35 cellular contexts compared by ENCODE assay signal in the genomic region with DNA sequence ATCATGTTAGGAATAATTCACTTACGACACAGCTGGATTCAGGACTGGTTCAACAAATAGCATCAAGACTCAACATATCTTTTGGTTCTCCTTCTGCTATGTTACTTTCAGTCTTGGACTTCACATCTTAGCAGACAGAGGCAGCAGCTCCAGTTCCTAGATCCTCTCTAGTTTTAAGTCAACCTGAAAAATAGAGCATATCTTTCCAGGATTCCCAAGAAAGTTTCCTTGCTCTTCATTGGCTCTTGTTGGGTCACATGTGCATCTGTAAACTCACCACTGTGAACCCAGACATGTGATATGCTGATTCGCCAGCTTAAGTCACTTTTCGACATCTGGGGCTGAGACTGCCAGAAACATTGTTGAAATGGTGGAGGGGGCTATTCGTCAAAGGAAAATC.
"Had no signal": no experiment of that assay in that cellular context is flagged by ENCODE, and none has a peak within 500 bp of the region (broad histone marks: within the 10 kb centered on the region; RNA-seq: fewer than 3 reads in every experiment).

No MANE protein-coding gene starts in this region.

- H3K36me3 Mint-ChIP-seq: activated CD8-positive, alpha-beta memory T cell treated with anti-CD3 and anti-CD28 coated beads, Interleukin-2, amount 10 ng/mL, durations not matched to agents 7 days and 5 days; activated naive CD4-positive, alpha-beta T cell treated with anti-CD3 and anti-CD28 coated beads, Interleukin-2, amount 50 U/mL, for 72 hours; activated naive CD8-positive, alpha-beta T cell treated with anti-CD3 and anti-CD28 coated beads for 36 hours had no signal

- H3K36me3 ChIP-seq: adrenal gland, brain microvascular endothelial cell, breast epithelium had no signal

- H3K27ac Mint-ChIP-seq: activated CD4-positive, alpha-beta memory T cell treated with anti-CD3 and anti-CD28 coated beads, Interleukin-2, amount 10 ng/mL, durations not matched to agents 7 days and 5 days; activated CD4-positive, alpha-beta T cell treated with anti-CD3 and anti-CD28 coated beads for 36 hours; activated CD4-positive, alpha-beta T cell treated with anti-CD3 and anti-CD28 coated beads, Interleukin-2, amount 10 ng/mL, durations not matched to agents 7 days and 5 days; activated CD8-positive, alpha-beta memory T cell treated with anti-CD3 and anti-CD28 coated beads, Interleukin-2, amount 10 ng/mL, durations not matched to agents 7 days and 5 days; activated CD8-positive, alpha-beta T cell treated with anti-CD3 and anti-CD28 coated beads, Interleukin-2, amount 10 ng/mL, durations not matched to agents 7 days and 5 days; activated naive CD4-positive, alpha-beta T cell treated with anti-CD3 and anti-CD28 coated beads for 36 hours; activated naive CD4-positive, alpha-beta T cell treated with anti-CD3 and anti-CD28 coated beads, Interleukin-2, amount 50 U/mL, for 72 hours; activated naive CD8-positive, alpha-beta T cell treated with anti-CD3 and anti-CD28 coated beads for 36 hours; activated T-cell treated with anti-CD3 and anti-CD28 coated beads, Interleukin-2, amount 50 U/mL, for 24 hours; activated T-helper 2 cell treated with anti-CD3 and anti-CD28 coated beads, Interferon-gamma antibody, Interleukin-2, Interleukin-4, amounts not matched to agents 10 μg/mL and 5 μg/mL and 100 μg/mL, durations not matched to agents 14 hours and 24 hours and 36 hours; T-helper 1 cell treated with Interleukin-12 subunit alpha and Interleukin-12 subunit beta and Interleukin-4 antibody, amounts not matched to agents 30 μg/mL and 1 μg/mL, for 36 hours; T-helper 2 cell treated with Interferon-gamma antibody and Interleukin-4, amounts not matched to agents 5 μg/mL and 100 μg/mL, for 36 hours had no signal

- H3K27ac ChIP-seq: adrenal gland, body of pancreas, brain microvascular endothelial cell, breast epithelium, VCaP had no signal

- H3K4me3 ChIP-seq: adrenal gland, body of pancreas, breast epithelium had no signal

- H3K4me3 Mint-ChIP-seq: activated CD4-positive, alpha-beta memory T cell treated with anti-CD3 and anti-CD28 coated beads, Interleukin-2, amount 10 ng/mL, durations not matched to agents 7 days and 5 days; activated CD4-positive, alpha-beta T cell treated with anti-CD3 and anti-CD28 coated beads for 36 hours; activated CD4-positive, alpha-beta T cell treated with anti-CD3 and anti-CD28 coated beads, Interleukin-2, amount 10 ng/mL, durations not matched to agents 7 days and 5 days; activated CD8-positive, alpha-beta memory T cell treated with anti-CD3 and anti-CD28 coated beads, Interleukin-2, amount 10 ng/mL, durations not matched to agents 7 days and 5 days; activated CD8-positive, alpha-beta T cell treated with anti-CD3 and anti-CD28 coated beads, Interleukin-2, amount 10 ng/mL, durations not matched to agents 7 days and 5 days; activated naive CD4-positive, alpha-beta T cell treated with anti-CD3 and anti-CD28 coated beads for 36 hours; activated naive CD8-positive, alpha-beta T cell treated with anti-CD3 and anti-CD28 coated beads for 36 hours; activated T-cell treated with anti-CD3 and anti-CD28 coated beads, Interleukin-2, amount 50 U/mL, for 24 hours; T-helper 1 cell treated with Interleukin-12 subunit alpha and Interleukin-12 subunit beta and Interleukin-4 antibody, amounts not matched to agents 30 μg/mL and 1 μg/mL, for 36 hours; T-helper 2 cell treated with Interferon-gamma antibody and Interleukin-4, amounts not matched to agents 5 μg/mL and 100 μg/mL, for 36 hours had no signal

- H3K9me3 Mint-ChIP-seq: activated CD4-positive, alpha-beta memory T cell treated with anti-CD3 and anti-CD28 coated beads, Interleukin-2, amount 10 ng/mL, durations not matched to agents 7 days and 5 days; activated CD4-positive, alpha-beta T cell treated with anti-CD3 and anti-CD28 coated beads, Interleukin-2, amount 10 ng/mL, durations not matched to agents 7 days and 5 days; activated naive CD4-positive, alpha-beta T cell treated with anti-CD3 and anti-CD28 coated beads for 36 hours; activated naive CD4-positive, alpha-beta T cell treated with anti-CD3 and anti-CD28 coated beads, Interleukin-2, amount 50 U/mL, for 72 hours; activated naive CD8-positive, alpha-beta T cell treated with anti-CD3 and anti-CD28 coated beads for 36 hours; activated T-cell treated with anti-CD3 and anti-CD28 coated beads, Interleukin-2, amount 50 U/mL, for 24 hours; activated T-helper 2 cell treated with anti-CD3 and anti-CD28 coated beads, Interferon-gamma antibody, Interleukin-2, Interleukin-4, amounts not matched to agents 10 μg/mL and 5 μg/mL and 100 μg/mL, durations not matched to agents 14 hours and 24 hours and 36 hours; T-helper 1 cell treated with Interleukin-12 subunit alpha and Interleukin-12 subunit beta and Interleukin-4 antibody, amounts not matched to agents 30 μg/mL and 1 μg/mL, for 36 hours; T-helper 2 cell treated with Interferon-gamma antibody and Interleukin-4, amounts not matched to agents 5 μg/mL and 100 μg/mL, for 36 hours had no signal

- H3K9me3 ChIP-seq: adrenal gland, body of pancreas, breast epithelium had no signal

- H3K4me1 Mint-ChIP-seq: activated CD4-positive, alpha-beta memory T cell treated with anti-CD3 and anti-CD28 coated beads, Interleukin-2, amount 10 ng/mL, durations not matched to agents 7 days and 5 days; activated CD4-positive, alpha-beta T cell treated with anti-CD3 and anti-CD28 coated beads for 36 hours; activated CD4-positive, alpha-beta T cell treated with anti-CD3 and anti-CD28 coated beads, Interleukin-2, amount 10 ng/mL, durations not matched to agents 7 days and 5 days; activated CD8-positive, alpha-beta memory T cell treated with anti-CD3 and anti-CD28 coated beads, Interleukin-2, amount 10 ng/mL, durations not matched to agents 7 days and 5 days; activated naive CD8-positive, alpha-beta T cell treated with anti-CD3 and anti-CD28 coated beads for 36 hours had no signal

- DNase-seq: activated CD4-positive, alpha-beta memory T cell treated with anti-CD3 and anti-CD28 coated beads, Interleukin-2, amount 10 ng/mL, durations not matched to agents 7 days and 5 days; activated CD4-positive, alpha-beta T cell treated with anti-CD3 and anti-CD28 coated beads for 1 hour; activated CD4-positive, alpha-beta T cell treated with anti-CD3 and anti-CD28 coated beads for 36 hours; activated CD4-positive, alpha-beta T cell treated with anti-CD3 and anti-CD28 coated beads for 48 hours; activated CD4-positive, alpha-beta T cell treated with anti-CD3 and anti-CD28 coated beads, Interleukin-2, amount 10 ng/mL, durations not matched to agents 7 days and 5 days; activated CD4-positive, alpha-beta T cell treated with anti-CD3 and anti-CD28 coated beads, Interleukin-2, amount 50 U/mL, for 48 hours; activated CD4-positive, CD25-positive, alpha-beta regulatory T cell; activated CD8-positive, alpha-beta memory T cell treated with anti-CD3 and anti-CD28 coated beads for 24 hours; activated CD8-positive, alpha-beta memory T cell treated with anti-CD3 and anti-CD28 coated beads, Interleukin-2, amount 10 ng/mL, durations not matched to agents 7 days and 5 days; activated CD8-positive, alpha-beta memory T cell treated with anti-CD3 and anti-CD28 coated beads, Interleukin-2, amount 50 U/mL, for 48 hours; activated CD8-positive, alpha-beta T cell treated with anti-CD3 and anti-CD28 coated beads, Interleukin-2, amount 10 ng/mL, durations not matched to agents 7 days and 5 days; activated effector memory CD4-positive, alpha-beta T cell treated with Interleukin-2 at 50 U/mL for 16 hours; activated gamma-delta T cell; activated naive CD4-positive, alpha-beta T cell; activated naive CD4-positive, alpha-beta T cell treated with anti-CD3 and anti-CD28 coated beads for 36 hours; activated naive CD4-positive, alpha-beta T cell treated with anti-CD3 and anti-CD28 coated beads, Interleukin-2, amount 50 U/mL, for 16 hours; activated naive CD8-positive, alpha-beta T cell treated with anti-CD3 and anti-CD28 coated beads for 36 hours; activated T-cell treated with anti-CD3 and anti-CD28 coated beads, Interleukin-2, amount 50 U/mL, for 24 hours; activated T-cell treated with anti-CD3 and anti-CD28 coated beads, Interleukin-2, amount 50 U/mL, for 48 hours; adrenal gland; amniotic stem cell; aorta; body of pancreas; brain microvascular endothelial cell; central memory CD4-positive, alpha-beta T cell; T-helper 1 cell; T-helper 2 cell; T-helper 9 cell had no signal

- ATAC-seq: activated CD4-positive, alpha-beta T cell treated with anti-CD3 and anti-CD28 coated beads for 36 hours; activated CD4-positive, CD25-positive, alpha-beta regulatory T cell treated with anti-CD3 and anti-CD28 coated beads, Interleukin-2, amount 50 U/mL, for 24 hours; activated CD8-positive, alpha-beta memory T cell treated with anti-CD3 and anti-CD28 coated beads, Interleukin-2, amount 10 ng/mL, durations not matched to agents 7 days and 5 days; activated CD8-positive, alpha-beta T cell treated with anti-CD3 and anti-CD28 coated beads, Interleukin-2, amount 10 ng/mL, durations not matched to agents 7 days and 5 days; activated naive CD4-positive, alpha-beta T cell treated with anti-CD3 and anti-CD28 coated beads, Interleukin-2, amount 50 U/mL, for 72 hours; body of pancreas had no signal

- H3K4me1 ChIP-seq: adrenal gland, body of pancreas, breast epithelium had no signal

- H3K27me3 ChIP-seq: adrenal gland, body of pancreas, breast epithelium had no signal
